2 cellular contexts compared by ENCODE assay signal in the genomic region with DNA sequence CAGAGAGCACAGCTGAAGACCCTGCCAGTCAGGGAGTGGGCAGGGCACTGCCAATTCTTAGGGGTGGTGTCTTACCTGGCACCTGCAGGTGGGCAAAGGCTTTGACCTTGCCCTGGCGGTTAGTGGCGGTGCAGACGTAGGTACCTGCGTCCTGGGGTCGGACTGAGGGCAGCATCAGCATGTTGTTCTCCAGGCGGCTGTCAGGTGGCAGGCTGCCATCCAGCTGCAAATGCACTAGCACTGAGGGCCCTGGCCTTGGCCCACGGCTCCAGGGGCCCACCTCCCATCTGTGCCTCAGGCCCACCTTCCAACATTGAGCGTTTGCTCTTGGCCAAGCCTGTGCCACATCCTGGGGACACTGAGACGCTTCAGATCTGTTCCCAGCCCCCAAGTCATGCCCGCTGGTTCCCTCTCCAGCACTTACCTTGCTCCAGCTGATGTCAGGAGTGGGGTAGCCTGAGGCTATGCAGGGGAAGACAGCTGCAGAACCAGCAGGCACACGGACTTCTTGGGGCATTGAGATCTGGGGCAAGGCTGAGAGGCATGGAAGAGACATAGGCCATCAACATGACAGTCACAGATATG.
TF ChIP-seq lines count a peak whose summit lies in the region.

No MANE protein-coding gene starts in this region.

TF ChIP-seq in K562, 482 proteins besides CTCF, POLR2A, EP300 and RAD21:
- TF ChIP-seq POLR2G (IDR thresholded peaks at IDR 0.05; ENCODE audit: low read depth, low read length), result 0 out of 2 replicates have a peak, but pooled peaks have one; percentile 23
- no peak for TF ChIP-seq ZNF212 (CRISPR knock-in tag; IDR thresholded peaks at IDR 0.05)
- no peak for TF ChIP-seq BRCA1 (IDR thresholded peaks at IDR 0.05)
- 0 out of 2 replicates have a peak, but pooled peaks have one; percentile 62 for TF ChIP-seq BRCA1 (CRISPR knock-in tag; IDR thresholded peaks at IDR 0.05)
- TF ChIP-seq MED1 (CRISPR knock-in tag; IDR thresholded peaks at IDR 0.05; ENCODE audit: borderline replicate concordance), result 0 out of 2 replicates have a peak, but pooled peaks have one; percentile 59

TF ChIP-seq in GM23338, 12 proteins besides CTCF, POLR2A, EP300 and RAD21:
- TF ChIP-seq NANOG (IDR thresholded peaks at IDR 0.05; ENCODE audit: borderline replicate concordance) (no peak), EZH2 (IDR thresholded peaks at IDR 0.05; ENCODE audit: low read depth, unreplicated experiment) (no peak)
- TF ChIP-seq, protein P1, sequence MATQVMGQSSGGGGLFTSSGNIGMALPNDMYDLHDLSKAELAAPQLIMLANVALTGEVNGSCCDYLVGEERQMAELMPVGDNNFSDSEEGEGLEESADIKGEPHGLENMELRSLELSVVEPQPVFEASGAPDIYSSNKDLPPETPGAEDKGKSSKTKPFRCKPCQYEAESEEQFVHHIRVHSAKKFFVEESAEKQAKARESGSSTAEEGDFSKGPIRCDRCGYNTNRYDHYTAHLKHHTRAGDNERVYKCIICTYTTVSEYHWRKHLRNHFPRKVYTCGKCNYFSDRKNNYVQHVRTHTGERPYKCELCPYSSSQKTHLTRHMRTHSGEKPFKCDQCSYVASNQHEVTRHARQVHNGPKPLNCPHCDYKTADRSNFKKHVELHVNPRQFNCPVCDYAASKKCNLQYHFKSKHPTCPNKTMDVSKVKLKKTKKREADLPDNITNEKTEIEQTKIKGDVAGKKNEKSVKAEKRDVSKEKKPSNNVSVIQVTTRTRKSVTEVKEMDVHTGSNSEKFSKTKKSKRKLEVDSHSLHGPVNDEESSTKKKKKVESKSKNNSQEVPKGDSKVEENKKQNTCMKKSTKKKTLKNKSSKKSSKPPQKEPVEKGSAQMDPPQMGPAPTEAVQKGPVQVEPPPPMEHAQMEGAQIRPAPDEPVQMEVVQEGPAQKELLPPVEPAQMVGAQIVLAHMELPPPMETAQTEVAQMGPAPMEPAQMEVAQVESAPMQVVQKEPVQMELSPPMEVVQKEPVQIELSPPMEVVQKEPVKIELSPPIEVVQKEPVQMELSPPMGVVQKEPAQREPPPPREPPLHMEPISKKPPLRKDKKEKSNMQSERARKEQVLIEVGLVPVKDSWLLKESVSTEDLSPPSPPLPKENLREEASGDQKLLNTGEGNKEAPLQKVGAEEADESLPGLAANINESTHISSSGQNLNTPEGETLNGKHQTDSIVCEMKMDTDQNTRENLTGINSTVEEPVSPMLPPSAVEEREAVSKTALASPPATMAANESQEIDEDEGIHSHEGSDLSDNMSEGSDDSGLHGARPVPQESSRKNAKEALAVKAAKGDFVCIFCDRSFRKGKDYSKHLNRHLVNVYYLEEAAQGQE (IDR thresholded peaks at IDR 0.05; ENCODE audit: unreplicated experiment), result no peak
